10 cellular contexts compared by ENCODE assay signal in genomic region chr15:31013863-31014607, GRCh38. TPM values are rescaled to one million over a fixed set of nuclear protein-coding genes. Genes with fewer than 3 reads are reported as not detected.
DNase-seq lines count a peak whose midpoint lies in the region; ATAC-seq, FAIRE-seq and TF ChIP-seq lines count a peak whose summit lies in the region.
"Had no signal": no experiment of that assay in that cellular context is flagged by ENCODE, and none has a peak within 500 bp of the region (broad histone marks: within the 10 kb centered on the region; RNA-seq: fewer than 3 reads in every experiment).

No MANE protein-coding gene starts in this region.

- peaks cover 1% of the 10 kb centered on the region for H3K9me3 ChIP-seq in keratinocyte (ENCODE audit: control insufficient read depth, low read depth, low read length)

- peak; percentile 23; the same call in 1 of the 2 replicates for TF ChIP-seq POLR2A in GM12892 (IDR thresholded peaks at IDR 0.05; ENCODE audit: low read depth, low read length)

- ATAC-seq in HG03521 (IDR thresholded peaks at IDR 0.05; ENCODE audit: unreplicated experiment) (peak; percentile 83), HG02970 (IDR thresholded peaks at IDR 0.05; ENCODE audit: low FRiP score, unreplicated experiment) (no peak)
- ATAC-seq in effector memory CD8-positive, alpha-beta T cell (replicated peaks), result no peak

- no peaks in the 10 kb centered on the region for H3K36me3 ChIP-seq in keratinocyte (ENCODE audit: control insufficient read depth in 2 of 2, extremely low read depth in 1 of 2, insufficient read depth in 2 of 2, low read length in 2 of 2)

- no peak overlapping the region for H3K9ac ChIP-seq in keratinocyte (ENCODE audit: control insufficient read depth, extremely low read depth, insufficient read depth, low read length)

- FAIRE-seq in GM12892 (lab: Jason Lieb, UNC) (peak; percentile 95), keratinocyte (lab: Jason Lieb, UNC) (peak; percentile 26)

- H3K4me1 Mint-ChIP-seq in effector memory CD8-positive, alpha-beta T cell (ENCODE audit: low read depth in 2 of 2), result peaks cover 3 to 4% of the 10 kb centered on the region in 2 donors

- H3K4me3 ChIP-seq in keratinocyte (ENCODE audit: control insufficient read depth in 2 of 3, extremely low read depth in 1 of 3, insufficient read depth in 2 of 3, low read depth in 1 of 3, low read length in 3 of 3), result no peak overlapping the region

- peaks cover 2% of the 10 kb centered on the region for H3K4me1 ChIP-seq in keratinocyte (ENCODE audit: control insufficient read depth, extremely low read depth, insufficient read depth, low read length)

- H3K27me3 Mint-ChIP-seq in effector memory CD8-positive, alpha-beta T cell, result peaks cover 5 to 17% of the 10 kb centered on the region in 2 donors

- H2AFZ ChIP-seq in keratinocyte (ENCODE audit: control insufficient read depth, low read length), result no peak overlapping the region

- no peak overlapping the region for H3K4me3 Mint-ChIP-seq in effector memory CD8-positive, alpha-beta T cell

- no peaks in the 10 kb centered on the region for H3K79me2 ChIP-seq in keratinocyte (ENCODE audit: control insufficient read depth, insufficient read depth, low read length)

- no peaks in the 10 kb centered on the region for H3K36me3 Mint-ChIP-seq in effector memory CD8-positive, alpha-beta T cell (ENCODE audit: insufficient read depth)

- no peaks in the 10 kb centered on the region for H4K20me1 ChIP-seq in keratinocyte (ENCODE audit: control insufficient read depth, extremely low read depth, insufficient read depth, low read length)

- no peak overlapping the region for H3K27ac ChIP-seq in keratinocyte (ENCODE audit: control insufficient read depth, insufficient read depth, low read length)

- H3K9me1 ChIP-seq in keratinocyte (ENCODE audit: control insufficient read depth, extremely low read depth, insufficient read depth, low read length), result no peaks in the 10 kb centered on the region

- no peaks in the 10 kb centered on the region for H3K27me3 ChIP-seq in keratinocyte (ENCODE audit: control insufficient read depth, extremely low read depth, insufficient read depth, low read length)

- peaks cover 4 to 17% of the 10 kb centered on the region in 2 donors for H3K9me3 Mint-ChIP-seq in effector memory CD8-positive, alpha-beta T cell

- DNase-seq in GM12892 (ENCODE audit: insufficient read length) (no peak), GM20000 (ENCODE audit: low spot score) (peak; percentile 46), keratinocyte (ENCODE audit: low read depth, low spot score) (no peak), medulla oblongata (ENCODE audit: extremely low spot score) (no peak)
- DNase-seq in effector memory CD8-positive, alpha-beta T cell, result no peak
- no peak for DNase-seq in activated effector memory CD4-positive, alpha-beta T cell treated with Interleukin-2 at 50 U/mL for 16 hours
- DNase-seq: anterior cingulate cortex, NCI-H524 had no signal

- H3K4me2 ChIP-seq in keratinocyte (ENCODE audit: control insufficient read depth, extremely low read depth, insufficient read depth, low read depth, low read length), result no peak overlapping the region

- dilution Hi-C loops in keratinocyte (cut with MboI; ENCODE audit: extremely low pct_ligation_motif_present, low sequenced_read_pairs), result no loop called here

- no peak overlapping the region for H3K27ac Mint-ChIP-seq in effector memory CD8-positive, alpha-beta T cell

- TF ChIP-seq CTCF in GM20000 (IDR thresholded peaks at IDR 0.05; ENCODE audit: extremely low read depth, missing control alignments) (no peak), keratinocyte (optimal IDR thresholded peaks at IDR 0.05 in 1 of 3, IDR thresholded peaks at IDR 0.05 in 1 of 3, conservative IDR thresholded peaks at IDR 0.05 in 1 of 3; ENCODE audit: extremely low read depth in 1 of 3, insufficient read depth in 2 of 3, low read length in 3 of 3) (no peak)

RNA-seq across cellular contexts. Expression of gene MTMR10, which starts 22.6 kb away (rescaled TPM):
- polyA plus RNA-seq in GM12892 (2012; ENCODE audit: missing spikeins), result 10.3 TPM
- 10.8 to 16.2 TPM (median 15.5 TPM) in 3 replicates for polyA plus RNA-seq in keratinocyte
- 2.5 TPM for polyA plus RNA-seq in keratinocyte (2011; ENCODE audit: low read depth)
- 8.1 and 13.5 TPM in 2 replicates for polyA plus RNA-seq in keratinocyte (2011; cell fraction: cytosol; rRNA removed)
- 15.2 and 18.7 TPM in 2 replicates for polyA plus RNA-seq in keratinocyte (2011; cell fraction: nucleus; rRNA removed)
- polyA plus RNA-seq in keratinocyte (2012; ENCODE audit: low replicate concordance), result 5.2 and 10.5 TPM in 2 replicates
- polyA minus RNA-seq in keratinocyte, result 8.4 to 24.5 TPM (median 14.5 TPM) in 3 replicates
- 18.2 TPM for polyA minus RNA-seq in keratinocyte (2011; cell fraction: cytosol; rRNA and poly(A)+ RNA removed)
- 15.9 and 32.6 TPM in 2 replicates for polyA minus RNA-seq in keratinocyte (2011; cell fraction: nucleus; rRNA and poly(A)+ RNA removed)
